In genomic region chr1:154937051-154937987, GRCh38 we compare ENCODE assay signal across 8 cellular contexts. TPM values are rescaled to one million over a fixed set of nuclear protein-coding genes. Genes with fewer than 3 reads are reported as not detected.
DNase-seq lines count a peak whose midpoint lies in the region; ATAC-seq and TF ChIP-seq lines count a peak whose summit lies in the region.

No MANE protein-coding gene starts in this region.

- H3K9ac ChIP-seq in ES-I3 (ENCODE audit: low read depth, low read length), result peak overlapping the region; percentile 80
- H3K9ac ChIP-seq in subcutaneous abdominal adipose tissue (ENCODE audit: low read length in 5 of 5), result peak overlapping the region; percentile 82 to 97 (median 94)

- peaks cover 14% of the 10 kb centered on the region for H3K4me1 ChIP-seq in ES-I3 (ENCODE audit: insufficient read depth, low read length)
- H3K4me1 ChIP-seq in foreskin keratinocyte, result peaks cover 4% of the 10 kb centered on the region
- peaks cover 39% of the 10 kb centered on the region for H3K4me1 ChIP-seq in neuron (ENCODE audit: insufficient read depth, low read length)
- peaks cover 7 to 51% (median 46%) of the 10 kb centered on the region in 5 donors for H3K4me1 ChIP-seq in subcutaneous abdominal adipose tissue (ENCODE audit: control insufficient read depth in 5 of 5, insufficient read depth in 5 of 5, low read length in 5 of 5)

- TF ChIP-seq CTCF in LNCaP clone FGC (IDR thresholded peaks at IDR 0.05; ENCODE audit: control insufficient read depth, extremely low read depth, insufficient read depth) (peak; percentile 27; the same call in 1 of the 2 replicates), foreskin keratinocyte (conservative IDR thresholded peaks at IDR 0.05) (peak; percentile 48)

- peak; percentile 75 for ATAC-seq in foreskin keratinocyte

- H3K27ac ChIP-seq in foreskin keratinocyte, result peak overlapping the region; percentile 100
- peak overlapping the region; percentile 100 for H3K27ac ChIP-seq in subcutaneous abdominal adipose tissue (ENCODE audit: low read depth, low read length)

- DNase-seq in H4 (ENCODE audit: low spot score), result peak; percentile 88
- peak; percentile 92 for DNase-seq in LNCaP clone FGC (ENCODE audit: low read depth)
- peak; percentile 97 for DNase-seq in RPMI8226
- DNase-seq in activated gamma-delta T cell (lab: John Stamatoyannopoulos, UW), result peak; percentile 80
- peak; percentile 93 to 96 for DNase-seq in foreskin keratinocyte

- H3K36me3 ChIP-seq in ES-I3 (ENCODE audit: insufficient read depth, low read length) (no peaks in the 10 kb centered on the region), neuron (ENCODE audit: insufficient read depth, low read length) (no peaks in the 10 kb centered on the region), subcutaneous abdominal adipose tissue (ENCODE audit: control insufficient read depth in 5 of 5, insufficient read depth in 5 of 5, low read length in 5 of 5) (peaks cover 0 to under 1% (median 0%) of the 10 kb centered on the region in 5 donors)

- H2AFZ ChIP-seq in neuron (ENCODE audit: low read depth, low read length), result peak overlapping the region; percentile 56

- H3K9me3 ChIP-seq in ES-I3 (ENCODE audit: control insufficient read depth, insufficient read depth, low read length) (no peaks in the 10 kb centered on the region), neuron (ENCODE audit: low read length) (no peaks in the 10 kb centered on the region), subcutaneous abdominal adipose tissue (ENCODE audit: control insufficient read depth in 5 of 5, low read length in 5 of 5) (no peaks in the 10 kb centered on the region)

- H3K27me3 ChIP-seq in foreskin keratinocyte (no peaks in the 10 kb centered on the region), neuron (ENCODE audit: insufficient read depth, low read length) (no peaks in the 10 kb centered on the region), subcutaneous abdominal adipose tissue (ENCODE audit: control insufficient read depth in 5 of 5, insufficient read depth in 4 of 5, low read length in 5 of 5) (no peaks in the 10 kb centered on the region)

- peak overlapping the region; percentile 62 for H3K4me3 ChIP-seq in LNCaP clone FGC (ENCODE audit: low read depth, low read length)
- H3K4me3 ChIP-seq in neuron (ENCODE audit: low read length), result peak overlapping the region; percentile 71
- H3K4me3 ChIP-seq in subcutaneous abdominal adipose tissue (ENCODE audit: low read depth in 1 of 5, low read length in 5 of 5), result peak overlapping the region; percentile 85 to 99 (median 95)

RNA-seq across cellular contexts. Expression of gene PMVK, which starts 0.8 kb away (rescaled TPM):
- 1.2 and 7.9 TPM in 2 replicates for total RNA-seq in H4 (2014; rRNA removed; shearing (Covaris generic))
- total RNA-seq in foreskin keratinocyte, result 18.2 and 22.0 TPM in 2 replicates
- polyA plus RNA-seq in foreskin keratinocyte, result 50.9 and 55.2 TPM in 2 replicates

RNA-seq across cellular contexts. Expression of gene PBXIP1, which starts 18.6 kb away (rescaled TPM):
- 22.8 and 31.2 TPM in 2 replicates for total RNA-seq in H4 (2014; rRNA removed; shearing (Covaris generic))
- 12.1 and 20.8 TPM in 2 replicates for total RNA-seq in foreskin keratinocyte
- polyA plus RNA-seq in foreskin keratinocyte, result 8.6 and 15.4 TPM in 2 replicates

RNA-seq across cellular contexts. Expression of gene PYGO2, which starts 24.3 kb away (rescaled TPM):
- 18.0 TPM in 2 replicates for total RNA-seq in H4 (2014; rRNA removed; shearing (Covaris generic))
- 24.7 and 27.3 TPM in 2 replicates for total RNA-seq in foreskin keratinocyte
- polyA plus RNA-seq in foreskin keratinocyte, result 17.1 and 19.4 TPM in 2 replicates

RNA-seq across cellular contexts. Expression of gene SHC1, which starts 33.2 kb away (rescaled TPM):
- 163 and 170 TPM in 2 replicates for total RNA-seq in H4 (2014; rRNA removed; shearing (Covaris generic))
- total RNA-seq in foreskin keratinocyte, result 187 and 211 TPM in 2 replicates
- polyA plus RNA-seq in foreskin keratinocyte, result 135 and 145 TPM in 2 replicates

RNA-seq across cellular contexts. Expression of gene CKS1B, which starts 37.2 kb away (rescaled TPM):
- 170 and 248 TPM in 2 replicates for total RNA-seq in H4 (2014; rRNA removed; shearing (Covaris generic))
- 236 and 285 TPM in 2 replicates for total RNA-seq in foreskin keratinocyte
- 332 and 402 TPM in 2 replicates for polyA plus RNA-seq in foreskin keratinocyte

Comparison
In these comparisons a context has a peak if more than half of its experiments do, and no peak if none do; other contexts are left out.
1. Peak in every context shown above with its lines: DNase-seq, ATAC-seq, H3K4me3 ChIP-seq and H3K27ac ChIP-seq.